Comparison of ENCODE assay signal across 30 cellular contexts in the genomic region with DNA sequence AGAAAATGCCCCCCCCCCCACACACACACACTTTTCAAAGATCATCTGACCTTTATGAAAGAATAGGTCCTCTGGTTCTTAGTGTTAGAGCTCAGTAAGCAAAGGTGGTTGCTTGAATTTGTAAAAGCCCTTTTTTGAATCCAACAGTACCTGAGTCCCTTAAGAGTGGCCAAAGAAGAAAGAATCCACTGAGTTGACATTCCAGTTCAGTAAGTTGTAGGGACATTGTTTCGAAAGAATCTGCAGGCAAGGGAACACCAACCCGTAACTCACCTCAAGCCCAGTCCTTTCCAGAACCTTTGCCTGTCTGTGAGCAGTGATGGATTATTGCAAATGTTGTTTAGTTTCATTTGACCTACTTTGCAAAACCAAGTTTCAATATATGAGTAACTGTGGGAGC.
"Had no signal": no experiment of that assay in that cellular context is flagged by ENCODE, and none has a peak within 500 bp of the region (broad histone marks: within the 10 kb centered on the region; RNA-seq: fewer than 3 reads in every experiment).

No MANE protein-coding gene starts in this region.

- H3K27ac Mint-ChIP-seq: activated naive CD4-positive, alpha-beta T cell treated with anti-CD3 and anti-CD28 coated beads, Interleukin-2, amount 10 ng/mL, durations not matched to agents 7 days and 5 days; activated naive CD8-positive, alpha-beta T cell; activated naive CD8-positive, alpha-beta T cell treated with anti-CD3 and anti-CD28 coated beads, Interleukin-2, amount 50 U/mL, for 24 hours; activated T-helper 1 cell treated with anti-CD3 and anti-CD28 coated beads, Interleukin-12 subunit alpha, Interleukin-12 subunit beta, Interleukin-2, Interleukin-4 antibody, amounts not matched to agents 30 ng/mL and 10 ng/mL and 1 ng/mL, durations not matched to agents 14 hours and 24 hours and 36 hours; brain had no signal

- H3K4me3 ChIP-seq: PC-9 had no signal

- H3K9me3 Mint-ChIP-seq: activated naive CD4-positive, alpha-beta T cell treated with anti-CD3 and anti-CD28 coated beads, Interleukin-2, amount 10 ng/mL, durations not matched to agents 7 days and 5 days; activated naive CD8-positive, alpha-beta T cell treated with anti-CD3 and anti-CD28 coated beads, Interleukin-2, amount 50 U/mL, for 24 hours; activated T-cell treated with anti-CD3 and anti-CD28 coated beads, Interleukin-2, amount 50 U/mL, for 4 hours; activated T-helper 1 cell treated with anti-CD3 and anti-CD28 coated beads, Interleukin-12 subunit alpha, Interleukin-12 subunit beta, Interleukin-2, Interleukin-4 antibody, amounts not matched to agents 30 ng/mL and 10 ng/mL and 1 ng/mL, durations not matched to agents 14 hours and 24 hours and 36 hours had no signal

- H3K4me3 Mint-ChIP-seq: activated naive CD4-positive, alpha-beta T cell treated with anti-CD3 and anti-CD28 coated beads, Interleukin-2, amount 10 ng/mL, durations not matched to agents 7 days and 5 days; activated naive CD8-positive, alpha-beta T cell; activated naive CD8-positive, alpha-beta T cell treated with anti-CD3 and anti-CD28 coated beads, Interleukin-2, amount 50 U/mL, for 24 hours; activated T-cell treated with anti-CD3 and anti-CD28 coated beads, Interleukin-2, amount 50 U/mL, for 4 hours; activated T-helper 1 cell treated with anti-CD3 and anti-CD28 coated beads, Interleukin-12 subunit alpha, Interleukin-12 subunit beta, Interleukin-2, Interleukin-4 antibody, amounts not matched to agents 30 ng/mL and 10 ng/mL and 1 ng/mL, durations not matched to agents 14 hours and 24 hours and 36 hours; brain had no signal

- DNase-seq: activated CD4-positive, alpha-beta T cell treated with anti-CD3 and anti-CD28 coated beads for 1 hour; activated CD4-positive, alpha-beta T cell treated with anti-CD3 and anti-CD28 coated beads for 48 hours; activated CD4-positive, CD25-positive, alpha-beta regulatory T cell; activated CD8-positive, alpha-beta memory T cell treated with anti-CD3 and anti-CD28 coated beads, Interleukin-2, amount 50 U/mL, for 4 hours; activated effector memory CD4-positive, alpha-beta T cell treated with Interleukin-2 at 50 U/mL for 16 hours; activated naive CD4-positive, alpha-beta T cell treated with anti-CD3 and anti-CD28 coated beads, Interleukin-2, amount 10 ng/mL, durations not matched to agents 7 days and 5 days; activated naive CD8-positive, alpha-beta T cell treated with anti-CD3 and anti-CD28 coated beads, Interleukin-2, amount 50 U/mL, for 24 hours; activated T-cell treated with anti-CD3 and anti-CD28 coated beads for 4 hours; activated T-cell treated with anti-CD3 and anti-CD28 coated beads, Interleukin-2, amount 50 U/mL, for 4 hours; anterior cingulate cortex; caudate nucleus; IMR-90; Karpas-422; KBM-7; NCI-H1048; NCI-H1105 treated with DMSO at 0.1 percent for 48 hours; NCI-H1436 treated with DMSO at 0.1 percent for 48 hours; NCI-H1694 treated with DMSO at 0.1 percent for 48 hours; NCI-H2029; NCI-H345; NCI-H524 treated with DMSO at 0.1 percent for 48 hours; PC-9; Right ventricle myocardium superior; SW 1271; T-helper 1 cell; T1000; WERI-Rb-1 had no signal

- H3K36me3 Mint-ChIP-seq: activated naive CD4-positive, alpha-beta T cell treated with anti-CD3 and anti-CD28 coated beads, Interleukin-2, amount 10 ng/mL, durations not matched to agents 7 days and 5 days; activated naive CD8-positive, alpha-beta T cell; brain had no signal

- H3K4me1 Mint-ChIP-seq: activated naive CD8-positive, alpha-beta T cell treated with anti-CD3 and anti-CD28 coated beads, Interleukin-2, amount 50 U/mL, for 24 hours had no signal

- H3K27ac ChIP-seq: PC-9, WERI-Rb-1 had no signal

- H3K36me3 ChIP-seq: WERI-Rb-1 had no signal

- ATAC-seq: activated naive CD8-positive, alpha-beta T cell treated with anti-CD3 and anti-CD28 coated beads, Interleukin-2, amount 50 U/mL, for 24 hours; activated T-cell treated with anti-CD3 and anti-CD28 coated beads, Interleukin-2, amount 50 U/mL, for 4 hours had no signal
